ENCODE assay signal across 1 cellular context in genomic region chr11:12587333-12587997, GRCh38.
TF ChIP-seq lines count a peak whose summit lies in the region.

No MANE protein-coding gene starts in this region.

TF ChIP-seq in SK-N-SH, 30 proteins besides CTCF, POLR2A, EP300 and RAD21 (continued from another document):
- no peak for TF ChIP-seq USF2 (IDR thresholded peaks at IDR 0.05; ENCODE audit: borderline replicate concordance, low read depth, low read length)
- TF ChIP-seq SMC3 (IDR thresholded peaks at IDR 0.05; ENCODE audit: low read depth, low read length), result no peak
- TF ChIP-seq FOSL2 (IDR thresholded peaks at IDR 0.05; ENCODE audit: borderline replicate concordance, low read depth), result peak; percentile 77
- peak; percentile 72 for TF ChIP-seq JUND (IDR thresholded peaks at IDR 0.05)
- TF ChIP-seq ELF1 (IDR thresholded peaks at IDR 0.05), result no peak
- no peak for TF ChIP-seq YY1 (IDR thresholded peaks at IDR 0.05; ENCODE audit: low read depth)
- TF ChIP-seq ZBTB33 (IDR thresholded peaks at IDR 0.05; ENCODE audit: borderline replicate concordance, low read depth), result no peak
- no peak for TF ChIP-seq CHD2 (IDR thresholded peaks at IDR 0.05; ENCODE audit: low read length, partially characterized antibody)
- 0 out of 2 replicates have a peak, but pooled peaks have one; percentile 56 for TF ChIP-seq RXRA (IDR thresholded peaks at IDR 0.05; ENCODE audit: borderline replicate concordance, low read depth)
- peak; percentile 86 for TF ChIP-seq PBX3 (IDR thresholded peaks at IDR 0.05)
- TF ChIP-seq TCF12 (IDR thresholded peaks at IDR 0.05), result peak; percentile 68
